18 cellular contexts compared by ENCODE assay signal in genomic region chr3:103127116-103127630, GRCh38.
DNase-seq lines count a peak whose midpoint lies in the region; ATAC-seq, FAIRE-seq and TF ChIP-seq lines count a peak whose summit lies in the region.
"Had no signal": no experiment of that assay in that cellular context is flagged by ENCODE, and none has a peak within 500 bp of the region (broad histone marks: within the 10 kb centered on the region; RNA-seq: fewer than 3 reads in every experiment).

No MANE protein-coding gene starts in this region.

- H3K27me3 Mint-ChIP-seq in activated CD4-positive, alpha-beta T cell treated with anti-CD3 and anti-CD28 coated beads for 36 hours = no peaks in the 10 kb centered on the region
- H3K27me3 Mint-ChIP-seq: CD4-positive, alpha-beta T cell had no signal

- H3K27ac Mint-ChIP-seq in activated CD4-positive, alpha-beta T cell treated with anti-CD3 and anti-CD28 coated beads for 36 hours = no peak overlapping the region
- H3K27ac Mint-ChIP-seq: CD4-positive, alpha-beta T cell; T-helper 1 cell treated with Interleukin-12 subunit alpha and Interleukin-12 subunit beta and Interleukin-4 antibody, amounts not matched to agents 30 μg/mL and 1 μg/mL, for 36 hours had no signal

- no peak overlapping the region for H3K4me3 Mint-ChIP-seq in activated CD4-positive, alpha-beta T cell treated with anti-CD3 and anti-CD28 coated beads for 36 hours
- H3K4me3 Mint-ChIP-seq: CD4-positive, alpha-beta T cell; T-helper 1 cell treated with Interleukin-12 subunit alpha and Interleukin-12 subunit beta and Interleukin-4 antibody, amounts not matched to agents 30 μg/mL and 1 μg/mL, for 36 hours had no signal

- CTCF ChIA-PET in activated CD4-positive, alpha-beta T cell treated with anti-CD3 and anti-CD28 coated beads for 36 hours (lab: Charles Lee) = no interaction called here

- intact Hi-C loops in activated CD4-positive, alpha-beta T cell treated with anti-CD3 and anti-CD28 coated beads for 36 hours (cut with DNase I, micrococcal nuclease) = no loop called here

- H3K36me3 Mint-ChIP-seq in activated CD4-positive, alpha-beta T cell treated with anti-CD3 and anti-CD28 coated beads for 36 hours (ENCODE audit: low read depth) = peaks cover 1% of the 10 kb centered on the region

- no peak for TF ChIP-seq POLR2A in GM12891 (IDR thresholded peaks at IDR 0.05; ENCODE audit: low read depth, low read length)

- peaks cover 6% of the 10 kb centered on the region for H3K9me3 Mint-ChIP-seq in activated CD4-positive, alpha-beta T cell treated with anti-CD3 and anti-CD28 coated beads for 36 hours (ENCODE audit: low read depth)
- H3K9me3 Mint-ChIP-seq: CD4-positive, alpha-beta T cell; T-helper 1 cell treated with Interleukin-12 subunit alpha and Interleukin-12 subunit beta and Interleukin-4 antibody, amounts not matched to agents 30 μg/mL and 1 μg/mL, for 36 hours had no signal

- DNase-seq in H4 (ENCODE audit: low spot score) (peak; percentile 7), glomerular visceral epithelial cell (ENCODE audit: extremely low spot score) (peak; percentile 70), GM12891 (ENCODE audit: insufficient read length, low spot score) (no peak), T-helper 1 cell (no peak), NCI-H748 (lab: John Stamatoyannopoulos, UW; ENCODE audit: unreplicated experiment) (no peak)
- DNase-seq in activated CD4-positive, alpha-beta T cell treated with anti-CD3 and anti-CD28 coated beads for 36 hours = no peak
- DNase-seq: activated CD8-positive, alpha-beta memory T cell treated with anti-CD3 and anti-CD28 coated beads, Interleukin-2, amount 50 U/mL, for 4 hours; anterior cingulate cortex; CD4-positive, alpha-beta T cell; colonic mucosa; left cardiac atrium; midbrain; NCI-H2171 treated with DMSO at 0.1 percent for 48 hours; stimulated activated CD4-positive, alpha-beta T cell treated with anti-CD3 and anti-CD28 coated beads, Interleukin-1b, Interleukin-23, amount 100 ng/mL, for 48 hours had no signal

- no peak for FAIRE-seq in GM12891 (lab: Jason Lieb, UNC)

- ATAC-seq in GM18502 (IDR thresholded peaks at IDR 0.05; ENCODE audit: poor library complexity, unreplicated experiment) (peak; percentile 43), HG03457 (IDR thresholded peaks at IDR 0.05; ENCODE audit: unreplicated experiment) (peak; percentile 27)
- no peak for ATAC-seq in activated CD4-positive, alpha-beta T cell treated with anti-CD3 and anti-CD28 coated beads for 36 hours
- ATAC-seq: activated CD4-positive, CD25-positive, alpha-beta regulatory T cell treated with anti-CD3 and anti-CD28 coated beads, Interleukin-2, amount 50 U/mL, for 24 hours; left cardiac atrium had no signal

- POLR2A ChIA-PET in activated CD4-positive, alpha-beta T cell treated with anti-CD3 and anti-CD28 coated beads for 36 hours (lab: Charles Lee) = no interaction called here

- H3K4me1 Mint-ChIP-seq in activated CD4-positive, alpha-beta T cell treated with anti-CD3 and anti-CD28 coated beads for 36 hours = no peaks in the 10 kb centered on the region

TF ChIP-seq in GM12891, 5 proteins besides CTCF, POLR2A, EP300 and RAD21:
- TF ChIP-seq SPI1 (IDR thresholded peaks at IDR 0.05; ENCODE audit: low read depth, low read length) = no peak
- TF ChIP-seq TAF1 (IDR thresholded peaks at IDR 0.05; ENCODE audit: low read depth, low read length) = no peak
- no peak for TF ChIP-seq POLR2AphosphoS5 (IDR thresholded peaks at IDR 0.05; ENCODE audit: low read depth, low read length)
- TF ChIP-seq PAX5 (IDR thresholded peaks at IDR 0.05; ENCODE audit: insufficient read depth, low read length, severe bottlenecking) = no peak
- TF ChIP-seq POU2F2 (IDR thresholded peaks at IDR 0.05; ENCODE audit: low read depth, low read length) = no peak

Comparison
In these comparisons a context has a peak if more than half of its experiments do, and no peak if none do; other contexts are left out.
1. DNase-seq: peak in H4 (single experiment) and glomerular visceral epithelial cell (single experiment); none in GM12891 (single experiment), T-helper 1 cell (0 of 5), NCI-H748 (single experiment) and activated CD4-positive, alpha-beta T cell treated with anti-CD3 and anti-CD28 coated beads for 36 hours (single experiment).